Comparison of ENCODE assay signal across 1 cellular context in genomic region chr6:49557177-49557576, GRCh38.
TF ChIP-seq lines count a peak whose summit lies in the region.

No MANE protein-coding gene starts in this region.

TF ChIP-seq in HepG2, 621 proteins besides CTCF, POLR2A, EP300 and RAD21:
- TF ChIP-seq CEBPG (CRISPR knock-in tag; IDR thresholded peaks at IDR 0.05): no peak
- TF ChIP-seq, protein P1, sequence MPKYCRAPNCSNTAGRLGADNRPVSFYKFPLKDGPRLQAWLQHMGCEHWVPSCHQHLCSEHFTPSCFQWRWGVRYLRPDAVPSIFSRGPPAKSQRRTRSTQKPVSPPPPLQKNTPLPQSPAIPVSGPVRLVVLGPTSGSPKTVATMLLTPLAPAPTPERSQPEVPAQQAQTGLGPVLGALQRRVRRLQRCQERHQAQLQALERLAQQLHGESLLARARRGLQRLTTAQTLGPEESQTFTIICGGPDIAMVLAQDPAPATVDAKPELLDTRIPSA (CRISPR knock-in tag; IDR thresholded peaks at IDR 0.05; ENCODE audit: borderline replicate concordance): no peak
- TF ChIP-seq HIVEP1 (CRISPR knock-in tag; IDR thresholded peaks at IDR 0.05): no peak
- no peak for TF ChIP-seq MED8 (CRISPR knock-in tag; IDR thresholded peaks at IDR 0.05; ENCODE audit: insufficient replicate concordance)
- TF ChIP-seq PATZ1 (CRISPR knock-in tag; IDR thresholded peaks at IDR 0.05): 0 out of 2 replicates have a peak, but pooled peaks have one; percentile 33
- TF ChIP-seq ZNF615 (CRISPR knock-in tag; IDR thresholded peaks at IDR 0.05; ENCODE audit: borderline replicate concordance): no peak
- no peak for TF ChIP-seq ZNF296 (CRISPR knock-in tag; conservative IDR thresholded peaks at IDR 0.05)
- TF ChIP-seq NFRKB (IDR thresholded peaks at IDR 0.05): no peak
